9 cellular contexts compared by ENCODE assay signal in the genomic region with DNA sequence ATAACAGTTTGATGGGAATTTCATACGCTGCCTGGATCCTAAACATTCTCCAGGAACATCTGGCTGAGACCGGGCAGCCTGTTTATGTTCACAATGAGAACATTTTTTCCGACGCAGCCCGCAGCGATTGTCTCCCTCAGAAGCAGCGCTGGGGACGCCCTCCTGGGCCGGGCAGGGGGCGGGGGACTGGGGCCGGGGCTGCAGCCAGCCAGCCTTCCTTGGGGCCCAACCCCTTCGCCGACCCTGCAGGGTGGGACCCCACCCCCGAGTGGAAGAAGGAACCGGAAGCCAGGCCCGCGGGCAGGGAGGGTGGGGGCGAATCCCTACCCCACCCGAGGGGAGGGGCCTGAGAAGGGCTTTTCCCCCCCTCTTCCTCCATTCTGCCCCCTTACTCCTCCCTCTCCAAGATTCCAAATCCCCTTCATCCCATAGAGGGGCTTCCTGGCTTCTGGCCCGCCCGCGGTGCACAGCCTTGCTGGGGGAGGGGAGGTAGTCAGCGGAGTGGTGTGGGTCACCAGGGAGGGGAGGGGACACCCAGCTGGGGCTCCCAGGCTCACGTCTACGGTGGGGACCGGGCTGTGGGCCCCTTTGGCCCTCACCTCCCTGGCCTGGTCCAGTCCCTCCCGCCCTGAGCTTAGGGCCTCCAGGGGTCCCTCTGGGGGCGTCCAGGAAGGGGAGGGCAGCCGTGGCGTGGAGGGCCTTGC.
DNase-seq lines count a peak whose midpoint lies in the region; ATAC-seq lines count a peak whose summit lies in the region.
"Had no signal": no experiment of that assay in that cellular context is flagged by ENCODE, and none has a peak within 500 bp of the region (broad histone marks: within the 10 kb centered on the region; RNA-seq: fewer than 3 reads in every experiment).

No MANE protein-coding gene starts in this region.

- H3K36me3 Mint-ChIP-seq in activated naive CD4-positive, alpha-beta T cell treated with anti-CD3 and anti-CD28 coated beads for 36 hours (ENCODE audit: low read depth), result no peaks in the 10 kb centered on the region

- 2% methylated on average over 30 of the region's 30 CpGs for WGBS in right cardiac atrium

- ATAC-seq in right cardiac atrium, result peak; percentile 86 to 91
- peak; percentile 81 for ATAC-seq in sciatic nerve
- no peak for ATAC-seq in HG02763 (IDR thresholded peaks at IDR 0.05; ENCODE audit: unreplicated experiment)
- ATAC-seq in HG03354 (IDR thresholded peaks at IDR 0.05; ENCODE audit: poor library complexity, severe bottlenecking, unreplicated experiment), result no peak

- H3K4me1 Mint-ChIP-seq in activated naive CD4-positive, alpha-beta T cell treated with anti-CD3 and anti-CD28 coated beads for 36 hours (ENCODE audit: low read depth), result peaks cover 30% of the 10 kb centered on the region

- intact Hi-C loops in activated naive CD4-positive, alpha-beta T cell treated with anti-CD3 and anti-CD28 coated beads for 36 hours (cut with micrococcal nuclease), result loop anchor here (5.0 kb wide), 2 partner anchors 100 to 125 kb away; no protein-coding TSS in a partner anchor
- intact Hi-C loops in right cardiac atrium (cut with DNase I), result no loop called here
- intact Hi-C loops in sciatic nerve (cut with DNase I), result no loop called here

- no peaks in the 10 kb centered on the region for H3K4me1 ChIP-seq in right cardiac atrium (ENCODE audit: control insufficient read depth, insufficient read depth, low read length)

- DNase-seq in DMS153 treated with DMSO at 0.1 percent for 48 hours (lab: John Stamatoyannopoulos, UW; ENCODE audit: unreplicated experiment), result peak; percentile 3
- no peak for DNase-seq in DMS153 (lab: John Stamatoyannopoulos, UW)
- peak; percentile 43 for DNase-seq in activated naive CD4-positive, alpha-beta T cell treated with anti-CD3 and anti-CD28 coated beads for 36 hours
- peak; percentile 85 to 96 (median 94) for DNase-seq in right cardiac atrium
- peak; percentile 87 for DNase-seq in sciatic nerve (ENCODE audit: low spot score)
- no peak for DNase-seq in superior temporal gyrus (ENCODE audit: extremely low spot score)

- H3K27ac ChIP-seq in right cardiac atrium (ENCODE audit: low read length), result peak overlapping the region; percentile 87
- H3K27ac ChIP-seq: neutrophil had no signal

- no peaks in the 10 kb centered on the region for H3K9me3 Mint-ChIP-seq in activated naive CD4-positive, alpha-beta T cell treated with anti-CD3 and anti-CD28 coated beads for 36 hours

- no peaks in the 10 kb centered on the region for H3K9me3 ChIP-seq in right cardiac atrium (ENCODE audit: control insufficient read depth, low read length)
- H3K9me3 ChIP-seq: neutrophil had no signal

- peak overlapping the region; percentile 32 for H3K4me3 Mint-ChIP-seq in activated naive CD4-positive, alpha-beta T cell treated with anti-CD3 and anti-CD28 coated beads for 36 hours

- no peaks in the 10 kb centered on the region for H3K27me3 Mint-ChIP-seq in activated naive CD4-positive, alpha-beta T cell treated with anti-CD3 and anti-CD28 coated beads for 36 hours (ENCODE audit: low read depth)

- peak overlapping the region; percentile 58 for H3K4me3 ChIP-seq in right cardiac atrium (ENCODE audit: low read length)

- CTCF ChIA-PET in activated naive CD4-positive, alpha-beta T cell treated with anti-CD3 and anti-CD28 coated beads for 36 hours (lab: Charles Lee), result interaction anchor here (0.6 to 0.7 kb wide), 2 partner anchors 53 to 65 kb away, joined by 3 read pairs; no protein-coding TSS in a partner anchor

- H3K27ac Mint-ChIP-seq in activated naive CD4-positive, alpha-beta T cell treated with anti-CD3 and anti-CD28 coated beads for 36 hours, result peak overlapping the region; percentile 41

- H3K27me3 ChIP-seq in right cardiac atrium (ENCODE audit: control insufficient read depth, insufficient read depth), result no peaks in the 10 kb centered on the region

Comparison
In these comparisons a context has a peak if more than half of its experiments do, and no peak if none do; other contexts are left out.
1. DNase-seq: peak in DMS153 treated with DMSO at 0.1 percent for 48 hours (single experiment), activated naive CD4-positive, alpha-beta T cell treated with anti-CD3 and anti-CD28 coated beads for 36 hours (single experiment), right cardiac atrium (3 of 3) and sciatic nerve (single experiment); none in DMS153 (single experiment) and superior temporal gyrus (single experiment).
2. ATAC-seq: peak in right cardiac atrium (2 of 2) and sciatic nerve (single experiment); none in HG02763 (single experiment) and HG03354 (single experiment).